25 cellular contexts compared by ENCODE assay signal in genomic region chr12:45342848-45343247, GRCh38.
"Had no signal": no experiment of that assay in that cellular context is flagged by ENCODE, and none has a peak within 500 bp of the region (broad histone marks: within the 10 kb centered on the region; RNA-seq: fewer than 3 reads in every experiment).

No MANE protein-coding gene starts in this region.

- FAIRE-seq: urothelium cell line had no signal

- H3K9me3 ChIP-seq: esophagus squamous epithelium, lower lobe of right lung, tibial artery had no signal

- H3K9me3 Mint-ChIP-seq: activated naive CD4-positive, alpha-beta T cell treated with anti-CD3 and anti-CD28 coated beads, Interleukin-2, amount 50 U/mL, for 72 hours; activated T-helper 1 cell treated with anti-CD3 and anti-CD28 coated beads, Interleukin-12 subunit alpha, Interleukin-12 subunit beta, Interleukin-2, Interleukin-4 antibody, amounts not matched to agents 30 ng/mL and 10 ng/mL and 1 ng/mL, durations not matched to agents 14 hours and 24 hours and 36 hours; mesothelial cell of epicardium; nephron progenitor cell had no signal

- H3K4me1 Mint-ChIP-seq: nephron progenitor cell had no signal

- H3K27ac ChIP-seq: esophagus squamous epithelium, lower lobe of right lung, tibial artery, VCaP had no signal

- H3K27me3 Mint-ChIP-seq: T-helper 17 cell had no signal

- H3K4me3 ChIP-seq: esophagus squamous epithelium, lower lobe of right lung, tibial artery had no signal

- ATAC-seq: lower lobe of right lung, T-helper 17 cell had no signal

- H3K4me3 Mint-ChIP-seq: activated T-helper 1 cell treated with anti-CD3 and anti-CD28 coated beads, Interleukin-12 subunit alpha, Interleukin-12 subunit beta, Interleukin-2, Interleukin-4 antibody, amounts not matched to agents 30 ng/mL and 10 ng/mL and 1 ng/mL, durations not matched to agents 14 hours and 24 hours and 36 hours; mesothelial cell of epicardium; nephron progenitor cell; T-helper 17 cell had no signal

- H3K27ac Mint-ChIP-seq: activated T-helper 1 cell treated with anti-CD3 and anti-CD28 coated beads, Interleukin-12 subunit alpha, Interleukin-12 subunit beta, Interleukin-2, Interleukin-4 antibody, amounts not matched to agents 30 ng/mL and 10 ng/mL and 1 ng/mL, durations not matched to agents 14 hours and 24 hours and 36 hours; mesothelial cell of epicardium; T-helper 17 cell had no signal

- DNase-seq: activated CD4-positive, alpha-beta T cell treated with anti-CD3 and anti-CD28 coated beads for 1 hour; activated CD4-positive, alpha-beta T cell treated with anti-CD3 and anti-CD28 coated beads, Interleukin-2, amount 50 U/mL, for 48 hours; activated gamma-delta T cell treated with Interleukin-2 at 50 U/mL for 16 hours; amniotic stem cell; dermis blood vessel endothelial cell; effector memory CD4-positive, alpha-beta T cell; esophagus squamous epithelium; hippocampal formation; lower lobe of right lung; nephron progenitor cell; occipital lobe; posterior cingulate gyrus; retina; stimulated activated CD4-positive, alpha-beta T cell treated with anti-CD3 and anti-CD28 coated beads, Interleukin-12 subunit alpha, Interleukin-12 subunit beta, amount 100 ng/mL, for 4 hours; stimulated activated CD4-positive, alpha-beta T cell treated with anti-CD3 and anti-CD28 coated beads, Interleukin-1b, Interleukin-23, amount 100 ng/mL, for 48 hours; stimulated activated CD8-positive, alpha-beta memory T cell treated with anti-CD3 and anti-CD28 coated beads, Interleukin-4, amount 100 ng/mL, for 48 hours; stimulated activated naive CD4-positive, alpha-beta T cell; substantia nigra; T-helper 17 cell; tibial artery had no signal

- H3K4me1 ChIP-seq: lower lobe of right lung had no signal

- H3K27me3 ChIP-seq: esophagus squamous epithelium, tibial artery had no signal

- H3K36me3 Mint-ChIP-seq: activated naive CD4-positive, alpha-beta T cell treated with anti-CD3 and anti-CD28 coated beads, Interleukin-2, amount 50 U/mL, for 72 hours had no signal
